ENCODE assay signal across 19 cellular contexts in the genomic region with DNA sequence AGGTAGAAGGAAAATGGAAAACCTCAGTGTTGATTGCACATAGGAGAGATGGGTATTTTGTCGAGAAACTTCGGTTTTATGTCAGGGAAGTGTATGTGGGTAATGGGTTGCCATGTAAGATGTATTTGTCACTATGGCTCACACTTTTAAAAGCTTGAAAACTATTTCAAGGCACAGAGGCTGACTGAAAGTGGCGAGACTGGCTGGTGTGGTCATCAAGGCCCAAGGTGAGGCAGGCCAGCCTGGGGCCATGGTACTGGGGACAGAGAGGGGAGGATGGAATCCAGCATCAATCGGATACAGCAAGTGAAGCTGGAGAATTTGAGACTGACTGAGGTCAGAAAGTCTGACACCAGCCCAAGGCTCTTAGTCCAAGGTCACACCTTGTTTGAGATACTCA.
"Had no signal": no experiment of that assay in that cellular context is flagged by ENCODE, and none has a peak within 500 bp of the region (broad histone marks: within the 10 kb centered on the region; RNA-seq: fewer than 3 reads in every experiment).

No MANE protein-coding gene starts in this region.

- DNase-seq: activated CD4-positive, alpha-beta T cell treated with anti-CD3 and anti-CD28 coated beads, Interleukin-2, amount 50 U/mL, for 1 hour; activated CD4-positive, CD25-positive, alpha-beta regulatory T cell; activated naive CD4-positive, alpha-beta T cell treated with anti-CD3 and anti-CD28 coated beads, Interleukin-2, amount 10 ng/mL, durations not matched to agents 7 days and 5 days; activated T-cell treated with anti-CD3 and anti-CD28 coated beads for 4 hours; adrenal gland; cortex of kidney; hippocampal formation; kidney; left ventricle myocardium superior; naive thymus-derived CD8-positive, alpha-beta T cell; stimulated activated CD4-positive, alpha-beta T cell treated with anti-CD3 and anti-CD28 coated beads, Interleukin-2, amount 100 ng/mL, for 48 hours; stimulated activated naive CD4-positive, alpha-beta T cell treated with Interleukin-2 at 50 U/mL for 16 hours; upper lobe of right lung had no signal

- H3K27ac Mint-ChIP-seq: memory B cell, progenitor cell of endocrine pancreas had no signal

- H3K4me1 Mint-ChIP-seq: activated naive CD4-positive, alpha-beta T cell treated with anti-CD3 and anti-CD28 coated beads, Interleukin-2, amount 10 ng/mL, durations not matched to agents 7 days and 5 days had no signal

- H3K36me3 ChIP-seq: cardiac muscle cell had no signal

- H3K4me3 Mint-ChIP-seq: activated naive CD4-positive, alpha-beta T cell treated with anti-CD3 and anti-CD28 coated beads, Interleukin-2, amount 10 ng/mL, durations not matched to agents 7 days and 5 days; memory B cell; naive thymus-derived CD8-positive, alpha-beta T cell had no signal

- H3K27me3 Mint-ChIP-seq: activated naive CD4-positive, alpha-beta T cell treated with anti-CD3 and anti-CD28 coated beads, Interleukin-2, amount 10 ng/mL, durations not matched to agents 7 days and 5 days; memory B cell; naive thymus-derived CD8-positive, alpha-beta T cell; progenitor cell of endocrine pancreas had no signal

- H3K4me1 ChIP-seq: SJSA1 had no signal

- H3K9me3 ChIP-seq: adrenal gland, right atrium auricular region, SJSA1, suprapubic skin, upper lobe of right lung had no signal

- H3K9me3 Mint-ChIP-seq: activated naive CD4-positive, alpha-beta T cell treated with anti-CD3 and anti-CD28 coated beads, Interleukin-2, amount 10 ng/mL, durations not matched to agents 7 days and 5 days; memory B cell had no signal

- H3K4me3 ChIP-seq: adrenal gland, cardiac muscle cell, right atrium auricular region, SJSA1, suprapubic skin, upper lobe of right lung had no signal

- H3K27ac ChIP-seq: cardiac muscle cell, right atrium auricular region, SJSA1, suprapubic skin, upper lobe of right lung had no signal

- ATAC-seq: left ventricle myocardium superior; naive thymus-derived CD8-positive, alpha-beta T cell; upper lobe of right lung had no signal

- H3K27me3 ChIP-seq: adrenal gland, cardiac muscle cell, right atrium auricular region, SJSA1, suprapubic skin, upper lobe of right lung had no signal
